22 cellular contexts compared by ENCODE assay signal in the genomic region with DNA sequence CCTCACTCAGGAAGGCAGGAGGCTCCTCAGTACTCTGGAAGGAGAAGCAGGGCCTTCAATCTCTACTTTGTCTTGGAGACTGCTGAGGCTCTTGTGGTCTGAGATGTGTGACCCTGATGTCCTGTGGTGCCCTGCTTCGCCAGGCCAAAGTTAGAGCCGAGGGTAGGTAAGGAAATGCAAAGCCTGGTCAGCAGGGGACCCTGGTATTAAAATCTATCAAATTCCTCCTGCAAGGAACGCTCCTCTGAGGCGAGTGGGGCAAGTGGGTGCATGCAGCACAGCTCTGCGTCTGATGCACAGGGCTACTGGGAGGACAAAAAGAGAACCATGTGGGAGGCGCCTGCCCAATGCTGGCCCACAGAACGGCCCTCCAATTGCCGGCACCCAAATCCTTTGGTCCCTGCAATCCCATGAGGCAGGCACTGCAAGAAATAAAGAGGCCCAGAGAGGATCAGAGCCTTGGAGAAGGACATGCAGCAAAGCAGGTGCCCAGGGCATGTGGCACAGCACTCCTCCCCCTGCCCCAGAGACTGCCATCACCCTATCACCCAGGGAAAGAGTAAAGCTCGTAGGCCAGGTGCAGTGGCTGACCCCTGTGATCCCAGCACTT. TPM values are rescaled to one million over a fixed set of nuclear protein-coding genes. Genes with fewer than 3 reads are reported as not detected.
A peak's percentile ranks its signal among the peaks of the same experiment; 100 is the strongest.
DNase-seq lines count a peak whose midpoint lies in the region; ATAC-seq and TF ChIP-seq lines count a peak whose summit lies in the region.
"Had no signal": no experiment of that assay in that cellular context is flagged by ENCODE, and none has a peak within 500 bp of the region (broad histone marks: within the 10 kb centered on the region; RNA-seq: fewer than 3 reads in every experiment).

No MANE protein-coding gene starts in this region.

- no TSS peak for BruUV-seq in OCI-LY7 (replicated peaks; lab: Mats Ljungman, UMichigan)

- no peaks in the 10 kb centered on the region for H3K36me3 ChIP-seq in GM23338 (ENCODE audit: insufficient read depth)
- H3K36me3 ChIP-seq in OCI-LY7 (ENCODE audit: insufficient read depth, low read length): no peaks in the 10 kb centered on the region
- H3K36me3 ChIP-seq: stomach had no signal

- TF ChIP-seq CTCF in GM23338 (conservative IDR thresholded peaks at IDR 0.05; ENCODE audit: low read depth in 2 of 2) (no peak), foreskin keratinocyte (conservative IDR thresholded peaks at IDR 0.05) (no peak), OCI-LY7 (conservative IDR thresholded peaks at IDR 0.05; ENCODE audit: low read length) (no peak)

- H3K27ac Mint-ChIP-seq in activated CD4-positive, alpha-beta memory T cell treated with anti-CD3 and anti-CD28 coated beads for 36 hours: no peak overlapping the region
- H3K27ac Mint-ChIP-seq in activated CD4-positive, alpha-beta memory T cell treated with anti-CD3 and anti-CD28 coated beads, Interleukin-2, amount 10 ng/mL, durations not matched to agents 7 days and 5 days: no peak overlapping the region
- H3K27ac Mint-ChIP-seq in GM23338: no peak overlapping the region
- H3K27ac Mint-ChIP-seq: activated B cell treated with CpG ODN at 0.5 μM for 24 hours; activated CD8-positive, alpha-beta memory T cell treated with anti-CD3 and anti-CD28 coated beads, Interleukin-2, amount 10 ng/mL, durations not matched to agents 7 days and 5 days; natural killer cell had no signal

- no peaks in the 10 kb centered on the region for H3K27me3 ChIP-seq in GM23338 (ENCODE audit: insufficient read depth)
- peaks cover 41% of the 10 kb centered on the region for H3K27me3 ChIP-seq in foreskin keratinocyte
- H3K27me3 ChIP-seq: stomach had no signal

- H3K27ac ChIP-seq in GM23338 (ENCODE audit: low read depth): no peak overlapping the region
- H3K27ac ChIP-seq in foreskin keratinocyte: no peak overlapping the region
- H3K27ac ChIP-seq in OCI-LY7 (ENCODE audit: low read depth, low read length, poor library complexity, severe bottlenecking): no peak overlapping the region
- H3K27ac ChIP-seq: A549, stomach had no signal

- H3K9me2 ChIP-seq in GM23338 (ENCODE audit: insufficient read depth) (no peaks in the 10 kb centered on the region), OCI-LY7 (ENCODE audit: insufficient read depth, low read length) (no peaks in the 10 kb centered on the region)

- peak; percentile 4 for DNase-seq in activated CD4-positive, alpha-beta memory T cell treated with anti-CD3 and anti-CD28 coated beads for 36 hours
- no peak for DNase-seq in activated CD4-positive, alpha-beta memory T cell treated with anti-CD3 and anti-CD28 coated beads, Interleukin-2, amount 10 ng/mL, durations not matched to agents 7 days and 5 days
- DNase-seq in GM23338 (ENCODE audit: low spot score): no peak
- DNase-seq in foreskin keratinocyte: no peak
- peak; percentile 28 for DNase-seq in sciatic nerve (ENCODE audit: low spot score)
- DNase-seq in amygdala (lab: John Stamatoyannopoulos, UW): no peak
- DNase-seq in OCI-LY7 (ENCODE audit: low spot score): no peak
- DNase-seq: activated B cell treated with CpG ODN at 0.5 μM for 24 hours; activated CD8-positive, alpha-beta memory T cell treated with anti-CD3 and anti-CD28 coated beads, Interleukin-2, amount 10 ng/mL, durations not matched to agents 7 days and 5 days; activated naive CD4-positive, alpha-beta T cell; C1 segment of cervical spinal cord; DMS153; GDM1; natural killer cell; NCI-H1436 treated with DMSO at 0.1 percent for 48 hours; NCI-H748 treated with DMSO at 0.1 percent for 48 hours; SIG-M5; stimulated activated CD4-positive, alpha-beta T cell treated with anti-CD3 and anti-CD28 coated beads, Interleukin-2, amount 100 ng/mL, for 24 hours; stomach had no signal

- H3K4me2 ChIP-seq in GM23338 (no peak overlapping the region), OCI-LY7 (ENCODE audit: low read length) (no peak overlapping the region)
- H3K4me2 ChIP-seq: A549 had no signal

- no peaks in the 10 kb centered on the region for H3K9me3 ChIP-seq in OCI-LY7 (ENCODE audit: low read length)
- H3K9me3 ChIP-seq: A549, stomach had no signal

- ATAC-seq in GM23338 (peak; percentile 44), foreskin keratinocyte (peak; percentile 18), sciatic nerve (no peak), HG03025 (IDR thresholded peaks at IDR 0.05; ENCODE audit: low FRiP score, unreplicated experiment) (no peak)
- ATAC-seq: A549; activated CD8-positive, alpha-beta memory T cell treated with anti-CD3 and anti-CD28 coated beads, Interleukin-2, amount 10 ng/mL, durations not matched to agents 7 days and 5 days; HCT116; natural killer cell had no signal

- H3K4me3 ChIP-seq in GM23338: no peak overlapping the region
- no peak overlapping the region for H3K4me3 ChIP-seq in OCI-LY7 (ENCODE audit: low read depth, low read length, poor library complexity, severe bottlenecking)
- H3K4me3 ChIP-seq: A549, stomach had no signal

- POLR2A ChIA-PET in activated CD4-positive, alpha-beta memory T cell treated with anti-CD3 and anti-CD28 coated beads for 36 hours (lab: Charles Lee): no interaction called here
- POLR2A ChIA-PET in activated CD4-positive, alpha-beta memory T cell treated with anti-CD3 and anti-CD28 coated beads, Interleukin-2, amount 10 ng/mL, durations not matched to agents 7 days and 5 days (lab: Charles Lee): interaction anchor here (1.1 to 1.3 kb wide), 2 partner anchors 18 to 21 kb away, joined by 3 to 4 read pairs; no protein-coding TSS in a partner anchor
- POLR2A ChIA-PET in OCI-LY7 (lab: Charles Lee): interaction anchor here (1.0 kb wide), 1 partner anchor 21 kb away, joined by 3 read pairs; no protein-coding TSS in a partner anchor

- H3K4me1 Mint-ChIP-seq in activated CD4-positive, alpha-beta memory T cell treated with anti-CD3 and anti-CD28 coated beads for 36 hours (ENCODE audit: low read depth): peaks cover 57% of the 10 kb centered on the region
- H3K4me1 Mint-ChIP-seq in activated CD4-positive, alpha-beta memory T cell treated with anti-CD3 and anti-CD28 coated beads, Interleukin-2, amount 10 ng/mL, durations not matched to agents 7 days and 5 days: peaks cover 43% of the 10 kb centered on the region
- peaks cover 21% of the 10 kb centered on the region for H3K4me1 Mint-ChIP-seq in GM23338

- H3K79me2 ChIP-seq in GM23338 (replicated peaks; ENCODE audit: insufficient read depth) (no peaks in the 10 kb centered on the region), OCI-LY7 (ENCODE audit: insufficient read depth, low read depth, low read length) (no peaks in the 10 kb centered on the region)

- no peaks in the 10 kb centered on the region for H3K27me3 Mint-ChIP-seq in activated CD4-positive, alpha-beta memory T cell treated with anti-CD3 and anti-CD28 coated beads for 36 hours
- peaks cover 18% of the 10 kb centered on the region for H3K27me3 Mint-ChIP-seq in activated CD4-positive, alpha-beta memory T cell treated with anti-CD3 and anti-CD28 coated beads, Interleukin-2, amount 10 ng/mL, durations not matched to agents 7 days and 5 days
- H3K27me3 Mint-ChIP-seq in GM23338 (ENCODE audit: insufficient read depth, low read depth, poor library complexity): peaks cover 13% of the 10 kb centered on the region

- intact Hi-C loops in activated CD4-positive, alpha-beta memory T cell treated with anti-CD3 and anti-CD28 coated beads for 36 hours (cut with micrococcal nuclease): no loop called here
- intact Hi-C loops in sciatic nerve (cut with DNase I): no loop called here
- intact Hi-C loops in OCI-LY7 (cut with micrococcal nuclease; ENCODE audit: unreplicated experiment): no loop called here

- CTCF ChIA-PET in activated CD4-positive, alpha-beta memory T cell treated with anti-CD3 and anti-CD28 coated beads for 36 hours (lab: Charles Lee): no interaction called here
- CTCF ChIA-PET in activated CD4-positive, alpha-beta memory T cell treated with anti-CD3 and anti-CD28 coated beads, Interleukin-2, amount 10 ng/mL, durations not matched to agents 7 days and 5 days (lab: Charles Lee): no interaction called here
- CTCF ChIA-PET in OCI-LY7 (lab: Charles Lee; ENCODE audit: unreplicated experiment): interaction anchor here (0.6 kb wide), 1 partner anchor 99 kb away, joined by 3 read pairs; no protein-coding TSS in a partner anchor

- H3K9me3 Mint-ChIP-seq in activated CD4-positive, alpha-beta memory T cell treated with anti-CD3 and anti-CD28 coated beads for 36 hours: peaks cover 2% of the 10 kb centered on the region
- no peaks in the 10 kb centered on the region for H3K9me3 Mint-ChIP-seq in activated CD4-positive, alpha-beta memory T cell treated with anti-CD3 and anti-CD28 coated beads, Interleukin-2, amount 10 ng/mL, durations not matched to agents 7 days and 5 days
- no peaks in the 10 kb centered on the region for H3K9me3 Mint-ChIP-seq in GM23338
- H3K9me3 Mint-ChIP-seq: activated B cell treated with CpG ODN at 0.5 μM for 24 hours, natural killer cell had no signal

- no peaks in the 10 kb centered on the region for H4K20me1 ChIP-seq in GM23338 (replicated peaks; ENCODE audit: insufficient read depth)
- H4K20me1 ChIP-seq in OCI-LY7 (ENCODE audit: insufficient read depth, low read length): no peaks in the 10 kb centered on the region

- H3K4me1 ChIP-seq in GM23338 (ENCODE audit: insufficient read depth) (peaks cover 1% of the 10 kb centered on the region), foreskin keratinocyte (no peaks in the 10 kb centered on the region), OCI-LY7 (ENCODE audit: insufficient read depth, low read length, poor library complexity, severe bottlenecking) (no peaks in the 10 kb centered on the region)

- no peak overlapping the region for H3K4me3 Mint-ChIP-seq in activated CD4-positive, alpha-beta memory T cell treated with anti-CD3 and anti-CD28 coated beads for 36 hours
- H3K4me3 Mint-ChIP-seq in activated CD4-positive, alpha-beta memory T cell treated with anti-CD3 and anti-CD28 coated beads, Interleukin-2, amount 10 ng/mL, durations not matched to agents 7 days and 5 days: no peak overlapping the region
- no peak overlapping the region for H3K4me3 Mint-ChIP-seq in GM23338
- H3K4me3 Mint-ChIP-seq: activated B cell treated with CpG ODN at 0.5 μM for 24 hours; activated CD8-positive, alpha-beta memory T cell treated with anti-CD3 and anti-CD28 coated beads, Interleukin-2, amount 10 ng/mL, durations not matched to agents 7 days and 5 days; natural killer cell had no signal

- H2AFZ ChIP-seq in GM23338 (no peak overlapping the region), OCI-LY7 (ENCODE audit: low read length) (no peak overlapping the region)

- H3F3A ChIP-seq in GM23338 (replicated peaks; ENCODE audit: low read depth): no peaks in the 10 kb centered on the region

- no peaks in the 10 kb centered on the region for H3K36me3 Mint-ChIP-seq in activated CD4-positive, alpha-beta memory T cell treated with anti-CD3 and anti-CD28 coated beads for 36 hours
- H3K36me3 Mint-ChIP-seq in activated CD4-positive, alpha-beta memory T cell treated with anti-CD3 and anti-CD28 coated beads, Interleukin-2, amount 10 ng/mL, durations not matched to agents 7 days and 5 days (ENCODE audit: low read depth): no peaks in the 10 kb centered on the region
- H3K36me3 Mint-ChIP-seq in GM23338 (ENCODE audit: low read depth): no peaks in the 10 kb centered on the region
- H3K36me3 Mint-ChIP-seq: activated CD8-positive, alpha-beta memory T cell treated with anti-CD3 and anti-CD28 coated beads, Interleukin-2, amount 10 ng/mL, durations not matched to agents 7 days and 5 days; natural killer cell had no signal

RNA-seq across cellular contexts. Expression of gene ZMIZ1, which starts 23.1 kb away (rescaled TPM):
- total RNA-seq in activated CD4-positive, alpha-beta memory T cell treated with anti-CD3 and anti-CD28 coated beads for 36 hours: 10 to 100 TPM; 28.5 to 29.2 TPM
- 10 to 100 TPM; 46.9 to 47.0 TPM for total RNA-seq in activated CD4-positive, alpha-beta memory T cell treated with anti-CD3 and anti-CD28 coated beads, Interleukin-2, amount 10 ng/mL, durations not matched to agents 7 days and 5 days
- total RNA-seq in GM23338 (2014; rRNA removed; shearing (Covaris generic)): 25.9 and 30.9 TPM in 2 replicates
- polyA plus RNA-seq in GM23338 (2016; fragmentation: Nextera tagmentation; extraction: Ambion mirVana): 9.2 and 9.4 TPM in 2 replicates
- total RNA-seq in foreskin keratinocyte: 9.5 and 16.6 TPM in 2 replicates
- polyA plus RNA-seq in foreskin keratinocyte: 4.2 and 5.9 TPM in 2 replicates
- total RNA-seq in sciatic nerve: 96.7 TPM
- 18.9 and 20.4 TPM in 2 replicates for total RNA-seq in OCI-LY7 (2014; rRNA removed; shearing (Covaris generic))
- 58.3 and 66.9 TPM in 2 replicates for total RNA-seq in OCI-LY7 (2022)

Comparison
In these comparisons a context has a peak if more than half of its experiments do, and no peak if none do; other contexts are left out.
1. DNase-seq: peak in activated CD4-positive, alpha-beta memory T cell treated with anti-CD3 and anti-CD28 coated beads for 36 hours (single experiment) and sciatic nerve (single experiment); none in activated CD4-positive, alpha-beta memory T cell treated with anti-CD3 and anti-CD28 coated beads, Interleukin-2, amount 10 ng/mL, durations not matched to agents 7 days and 5 days (single experiment), GM23338 (single experiment), foreskin keratinocyte (0 of 2), amygdala (0 of 56) and OCI-LY7 (single experiment).
2. ATAC-seq: peak in GM23338 (single experiment) and foreskin keratinocyte (single experiment); none in sciatic nerve (single experiment) and HG03025 (single experiment).